15 cellular contexts compared by ENCODE assay signal in the genomic region with DNA sequence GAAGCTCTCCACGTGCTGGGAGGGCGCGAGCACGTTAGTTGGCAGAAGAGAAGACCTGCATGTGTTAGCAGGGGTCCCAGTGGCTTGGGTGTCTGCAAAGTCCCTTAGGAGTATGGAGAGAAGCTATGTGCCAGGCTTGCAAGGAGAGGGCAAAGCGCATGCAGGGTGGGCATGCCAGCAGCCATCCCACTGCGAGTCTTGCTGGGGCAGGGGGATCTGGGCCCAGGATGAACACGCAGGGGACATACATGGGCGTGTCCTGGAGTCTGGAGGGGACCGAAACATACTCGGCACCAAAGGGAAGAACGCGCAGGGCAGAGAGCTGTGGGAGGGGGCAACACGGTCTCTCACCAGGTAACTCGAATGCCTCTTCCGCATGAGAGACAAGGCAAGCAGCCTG.
"Had no signal": no experiment of that assay in that cellular context is flagged by ENCODE, and none has a peak within 500 bp of the region (broad histone marks: within the 10 kb centered on the region; RNA-seq: fewer than 3 reads in every experiment).

No MANE protein-coding gene starts in this region.

- H3K27me3 Mint-ChIP-seq: type B pancreatic cell had no signal

- H3K4me3 Mint-ChIP-seq: type B pancreatic cell had no signal

- ATAC-seq: left colon, psoas muscle had no signal

- H3K4me3 ChIP-seq: adrenal gland, coronary artery, lung, psoas muscle, sigmoid colon had no signal

- H3K27ac Mint-ChIP-seq: type B pancreatic cell had no signal

- H3K27me3 ChIP-seq: adrenal gland, sigmoid colon had no signal

- H3K4me1 ChIP-seq: adrenal gland, psoas muscle, sigmoid colon had no signal

- H3K9me3 Mint-ChIP-seq: type B pancreatic cell had no signal

- H3K9me3 ChIP-seq: adrenal gland, psoas muscle, sigmoid colon had no signal

- H3K27ac ChIP-seq: adrenal gland, coronary artery, psoas muscle, sigmoid colon had no signal

- DNase-seq: activated naive CD4-positive, alpha-beta T cell treated with Interleukin-2 at 50 U/mL for 16 hours; activated T-cell treated with anti-CD3 and anti-CD28 coated beads, Interleukin-2, amount 50 U/mL, for 1 hour; adrenal gland; caudate nucleus; effector CD4-positive, alpha-beta T cell; foreskin melanocyte; midbrain; psoas muscle; sigmoid colon; stimulated activated CD4-positive, alpha-beta T cell treated with anti-CD3 and anti-CD28 coated beads, Interleukin-2, amount 100 ng/mL, for 24 hours; stimulated activated naive CD4-positive, alpha-beta T cell treated with Interleukin-2 at 50 U/mL for 16 hours had no signal
